In genomic region chr2:70133127-70133452, GRCh38 we compare ENCODE assay signal across 1 cellular context.
TF ChIP-seq lines count a peak whose summit lies in the region.

No MANE protein-coding gene starts in this region.

TF ChIP-seq in endothelial cell of umbilical vein, 7 proteins besides CTCF, POLR2A, EP300 and RAD21:
- no peak for TF ChIP-seq JUN (IDR thresholded peaks at IDR 0.05; ENCODE audit: borderline replicate concordance, insufficient read depth, insufficient read length, low read depth)
- TF ChIP-seq MYC (IDR thresholded peaks at IDR 0.05; ENCODE audit: low read depth, low read length), result no peak
- no peak for TF ChIP-seq FOS (IDR thresholded peaks at IDR 0.05; ENCODE audit: borderline replicate concordance, insufficient read depth, low read length)
- no peak for TF ChIP-seq EZH2 (IDR thresholded peaks at IDR 0.05; ENCODE audit: borderline replicate concordance, low read depth, low read length, severe bottlenecking)
- TF ChIP-seq GATA2 (IDR thresholded peaks at IDR 0.05; ENCODE audit: insufficient read depth, insufficient read length, low read depth, low read length), result no peak
